In the genomic region with DNA sequence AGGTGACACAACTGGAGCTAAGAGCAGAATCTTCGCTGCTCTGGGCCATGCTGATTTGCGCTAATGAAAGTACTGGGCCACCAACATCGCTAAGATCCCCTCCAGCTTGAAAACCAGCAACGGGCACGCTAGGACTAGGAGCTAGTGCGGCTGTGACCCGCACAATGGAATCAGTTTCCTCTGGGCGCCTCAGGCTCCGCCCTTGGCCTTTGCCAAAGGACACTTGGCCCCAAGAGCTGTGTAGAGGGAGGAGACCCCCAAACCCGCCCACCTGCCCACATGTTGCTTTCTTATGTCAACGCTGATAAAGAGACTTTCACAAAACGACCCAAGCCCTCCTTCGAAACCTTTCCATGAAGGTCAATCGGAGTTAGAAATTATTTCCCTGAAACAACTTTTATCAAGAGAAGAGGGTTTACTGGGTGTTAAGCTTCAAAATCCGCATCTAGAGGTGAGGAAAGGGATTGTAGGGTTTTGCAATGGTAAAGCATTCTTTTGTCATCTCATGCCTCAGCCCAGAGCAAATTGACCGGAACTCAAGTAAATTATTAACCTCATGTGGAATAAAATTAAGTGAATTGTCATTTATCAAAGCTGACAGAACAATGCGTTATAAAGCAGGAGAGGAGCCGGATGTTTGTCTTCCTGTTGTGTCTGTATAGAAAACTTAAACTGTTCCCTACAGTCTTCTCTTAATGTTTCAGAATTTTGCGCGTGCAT, we compare ENCODE assay signal across 20 cellular contexts. TPM values are rescaled to one million over a fixed set of nuclear protein-coding genes. Genes with fewer than 3 reads are reported as not detected.
DNase-seq lines count a peak whose midpoint lies in the region; FAIRE-seq and TF ChIP-seq lines count a peak whose summit lies in the region.
"Had no signal": no experiment of that assay in that cellular context is flagged by ENCODE, and none has a peak within 500 bp of the region (broad histone marks: within the 10 kb centered on the region; RNA-seq: fewer than 3 reads in every experiment).

No MANE protein-coding gene starts in this region.

- no peak for TF ChIP-seq CTCF in OCI-LY7 (conservative IDR thresholded peaks at IDR 0.05; ENCODE audit: low read length)
- TF ChIP-seq CTCF in neural progenitor cell (IDR thresholded peaks at IDR 0.05) = no peak

- H3K27me3 Mint-ChIP-seq in neural progenitor cell (ENCODE audit: insufficient read depth, low read depth) = peaks cover 8% of the 10 kb centered on the region

- no peaks in the 10 kb centered on the region for H3K4me1 Mint-ChIP-seq in neural progenitor cell
- H3K4me1 Mint-ChIP-seq: CD14-positive monocyte had no signal

- H2AFZ ChIP-seq in OCI-LY7 (ENCODE audit: low read length) (no peak overlapping the region), neural progenitor cell (replicated peaks) (no peak overlapping the region)

- no peaks in the 10 kb centered on the region for H3K36me3 Mint-ChIP-seq in neural progenitor cell
- H3K36me3 Mint-ChIP-seq: CD14-positive monocyte had no signal

- CTCF ChIA-PET in OCI-LY7 (lab: Charles Lee; ENCODE audit: unreplicated experiment) = no interaction called here

- POLR2A ChIA-PET in OCI-LY7 (lab: Charles Lee) = no interaction called here

- H3K4me1 ChIP-seq in small intestine (ENCODE audit: control insufficient read depth in 2 of 2, insufficient read depth in 1 of 2, low read depth in 1 of 2, low read length in 1 of 2) (no peaks in the 10 kb centered on the region), OCI-LY7 (ENCODE audit: insufficient read depth, low read length, poor library complexity, severe bottlenecking) (no peaks in the 10 kb centered on the region), neural progenitor cell (no peaks in the 10 kb centered on the region)
- H3K4me1 ChIP-seq: SJCRH30 had no signal

- H3K27ac ChIP-seq in small intestine (ENCODE audit: low read depth in 1 of 2, low read length in 1 of 2) (no peak overlapping the region), OCI-LY7 (ENCODE audit: low read depth, low read length, poor library complexity, severe bottlenecking) (no peak overlapping the region), neural progenitor cell (no peak overlapping the region)
- H3K27ac ChIP-seq: SJCRH30 had no signal

- FAIRE-seq in small intestine (lab: Jason Lieb, UNC) = no peak
- FAIRE-seq: A204.1 had no signal

- H3K4me3 ChIP-seq in small intestine (ENCODE audit: low read depth in 1 of 2, low read length in 2 of 2) = no peak overlapping the region
- H3K4me3 ChIP-seq in OCI-LY7 (ENCODE audit: low read depth, low read length, poor library complexity, severe bottlenecking) = no peak overlapping the region
- no peak overlapping the region for H3K4me3 ChIP-seq in neural progenitor cell
- H3K4me3 ChIP-seq: SJCRH30 had no signal

- no peaks in the 10 kb centered on the region for H3K36me3 ChIP-seq in small intestine (ENCODE audit: control insufficient read depth in 2 of 2, insufficient read depth in 2 of 2, low read length in 2 of 2)
- no peaks in the 10 kb centered on the region for H3K36me3 ChIP-seq in OCI-LY7 (ENCODE audit: insufficient read depth, low read length)
- no peaks in the 10 kb centered on the region for H3K36me3 ChIP-seq in neural progenitor cell
- H3K36me3 ChIP-seq: SJCRH30 had no signal

- no peak overlapping the region for H3K4me3 Mint-ChIP-seq in neural progenitor cell
- H3K4me3 Mint-ChIP-seq: CD14-positive monocyte had no signal

- 68 to 77% (median 74%) methylated on average over 20 of the region's 20 CpGs for WGBS in small intestine, 3 donors

- H3F3A ChIP-seq in neural progenitor cell (ENCODE audit: low read depth) = no peaks in the 10 kb centered on the region

- no peaks in the 10 kb centered on the region for H3K9me2 ChIP-seq in OCI-LY7 (ENCODE audit: insufficient read depth, low read length)

- DNase-seq in NCI-H748 (lab: John Stamatoyannopoulos, UW; ENCODE audit: unreplicated experiment) = peak; percentile 45
- no peak for DNase-seq in NCI-H748 treated with DMSO at 0.1 percent for 48 hours (lab: John Stamatoyannopoulos, UW)
- DNase-seq in SW480 (ENCODE audit: low spot score) = peak; percentile 72
- DNase-seq in kidney tubule cell (ENCODE audit: low spot score) = peak; percentile 75
- peak; percentile 1 for DNase-seq in small intestine
- no peak for DNase-seq in OCI-LY7 (ENCODE audit: low spot score)
- no peak for DNase-seq in NCI-H526 treated with DMSO at 0.1 percent for 48 hours (lab: John Stamatoyannopoulos, UW)
- DNase-seq in neural progenitor cell (ENCODE audit: low spot score) = no peak
- DNase-seq: DMS79 treated with DMSO at 0.1 percent for 48 hours, GF-D8, GOT3, Kasumi-1, NCI-H1105 treated with DMSO at 0.1 percent for 48 hours, NCI-H2081 treated with DMSO at 0.1 percent for 48 hours, NCI-H345, NCI-H774, SJCRH30 had no signal

- H3K9ac ChIP-seq in neural progenitor cell = no peak overlapping the region

- H3K79me2 ChIP-seq in OCI-LY7 (ENCODE audit: insufficient read depth, low read depth, low read length) (no peaks in the 10 kb centered on the region), neural progenitor cell (ENCODE audit: low read depth) (no peaks in the 10 kb centered on the region)

- no peaks in the 10 kb centered on the region for H3K27me3 ChIP-seq in small intestine (ENCODE audit: control insufficient read depth in 2 of 2, insufficient read depth in 2 of 2, low read length in 2 of 2)
- H3K27me3 ChIP-seq in neural progenitor cell = no peaks in the 10 kb centered on the region
- H3K27me3 ChIP-seq: SJCRH30 had no signal

- H3K9me3 ChIP-seq in small intestine (ENCODE audit: control insufficient read depth, low read depth) (no peaks in the 10 kb centered on the region), OCI-LY7 (ENCODE audit: low read length) (no peaks in the 10 kb centered on the region), neural progenitor cell (ENCODE audit: low read depth) (no peaks in the 10 kb centered on the region)
- H3K9me3 ChIP-seq: Caco-2, SJCRH30 had no signal

- intact Hi-C loops in OCI-LY7 (cut with micrococcal nuclease; ENCODE audit: unreplicated experiment) = no loop called here

- peaks cover 2% of the 10 kb centered on the region for H3K9me3 Mint-ChIP-seq in neural progenitor cell

- BruUV-seq in OCI-LY7 (replicated peaks; lab: Mats Ljungman, UMichigan) = no TSS peak

- H3K4me2 ChIP-seq in OCI-LY7 (ENCODE audit: low read length) (no peak overlapping the region), neural progenitor cell (no peak overlapping the region)

- no peak overlapping the region for H3K27ac Mint-ChIP-seq in neural progenitor cell
- H3K27ac Mint-ChIP-seq: CD14-positive monocyte had no signal

- H4K20me1 ChIP-seq in OCI-LY7 (ENCODE audit: insufficient read depth, low read length) (no peaks in the 10 kb centered on the region), neural progenitor cell (ENCODE audit: low read depth) (no peaks in the 10 kb centered on the region)

RNA-seq across cellular contexts. Expression of gene ABCB5, which starts 9.4 kb away (rescaled TPM):
- not detected for polyA plus RNA-seq in small intestine
- not detected in 2 replicates for total RNA-seq in OCI-LY7 (2014; rRNA removed; shearing (Covaris generic))
- not detected in 2 replicates for total RNA-seq in OCI-LY7 (2022)
- total RNA-seq in neural progenitor cell (ENCODE audit: low replicate concordance) = not detected in 2 replicates
- polyA plus RNA-seq: CD14-positive monocyte had no signal

Comparison
In these comparisons a context has a peak if more than half of its experiments do, and no peak if none do; other contexts are left out.
1. DNase-seq: peak in NCI-H748 (single experiment), SW480 (single experiment), kidney tubule cell (single experiment) and small intestine (single experiment); none in NCI-H748 treated with DMSO at 0.1 percent for 48 hours (single experiment), OCI-LY7 (single experiment), NCI-H526 treated with DMSO at 0.1 percent for 48 hours (single experiment) and neural progenitor cell (single experiment).